1 cellular context compared by ENCODE assay signal in genomic region chr2:204544961-204545860, GRCh38.
TF ChIP-seq lines count a peak whose summit lies in the region.

Gene PARD3B (plus strand): TSS chr2:204545475. CDS start chr2:204546000, 525 bp downstream.

TF ChIP-seq in K562, 482 proteins besides CTCF, POLR2A, EP300 and RAD21 (continued from another document):
- TF ChIP-seq MGA (IDR thresholded peaks at IDR 0.05) (peak; percentile 94), NRF1 (conservative IDR thresholded peaks at IDR 0.05 in 1 of 2, IDR thresholded peaks at IDR 0.05 in 1 of 2) (peak in 1 of 2 experiments; percentile 30; a peak in 1 of 4 replicates), RFX7 (CRISPR knock-in tag; IDR thresholded peaks at IDR 0.05) (no peak), RB1 (IDR thresholded peaks at IDR 0.05; ENCODE audit: low read depth) (0 out of 2 replicates have a peak, but pooled peaks have one; percentile 31), ZNF592 (IDR thresholded peaks at IDR 0.05) (peak; percentile 39; the same call in 1 of the 2 replicates), ZFP91 (CRISPR knock-in tag; IDR thresholded peaks at IDR 0.05) (0 out of 2 replicates have a peak, but pooled peaks have one; percentile 48)
